In genomic region chr1:27572679-27573426, GRCh38 we compare ENCODE assay signal across 11 cellular contexts. TPM values are rescaled to one million over a fixed set of nuclear protein-coding genes. Genes with fewer than 3 reads are reported as not detected.
DNase-seq lines count a peak whose midpoint lies in the region; ATAC-seq and TF ChIP-seq lines count a peak whose summit lies in the region.
"Had no signal": no experiment of that assay in that cellular context is flagged by ENCODE, and none has a peak within 500 bp of the region (broad histone marks: within the 10 kb centered on the region; RNA-seq: fewer than 3 reads in every experiment).

No MANE protein-coding gene starts in this region.

- CTCF ChIA-PET in WTC11 (lab: Charles Lee) = interaction anchor here (0.9 to 16.0 kb wide), 11 partner anchors 8 to 206 kb away, joined by 3 to 489 read pairs (median 22); partner anchors contain the start of genes AHDC1 and MAP3K6
- CTCF ChIA-PET in CD4-positive, alpha-beta T cell (lab: Charles Lee) = interaction anchor here (0.6 to 6.3 kb wide), 4 partner anchors 16 to 276 kb away, joined by 3 to 56 read pairs (median 4); partner anchors contain the start of gene AHDC1

- no peak overlapping the region for H2AFZ ChIP-seq in DND-41 (ENCODE audit: low read depth, low read length)
- H2AFZ ChIP-seq in hepatocyte = no peak overlapping the region

- ATAC-seq in DND-41 (ENCODE audit: insufficient read depth, low read depth) (no peak), WTC11 (no peak)
- no peak for ATAC-seq in CD4-positive, alpha-beta T cell (ENCODE audit: poor library complexity)

- TF ChIP-seq POLR2A in sigmoid colon (IDR thresholded peaks at IDR 0.05) = no peak

- POLR2A ChIA-PET in WTC11 (lab: Charles Lee) = interaction anchor here (0.6 to 4.0 kb wide), 5 partner anchors 16 to 141 kb away, joined by 3 to 33 read pairs (median 6); partner anchors contain the start of gene AHDC1
- POLR2A ChIA-PET in CD4-positive, alpha-beta T cell (lab: Charles Lee) = no interaction called here

- H3K4me1 ChIP-seq in DND-41 (ENCODE audit: insufficient read depth, low read length) = peaks cover 3% of the 10 kb centered on the region; the same call in 1 of the 2 replicates
- H3K4me1 ChIP-seq in hepatocyte (ENCODE audit: insufficient read depth) = peaks cover 91% of the 10 kb centered on the region
- peaks cover 0 to 98% (median 95%) of the 10 kb centered on the region in 4 donors for H3K4me1 ChIP-seq in sigmoid colon

- H3K4me1 Mint-ChIP-seq in WTC11 = peaks cover 75% of the 10 kb centered on the region
- peaks cover 56% of the 10 kb centered on the region for H3K4me1 Mint-ChIP-seq in CD4-positive, alpha-beta T cell (ENCODE audit: low read depth)

- no peaks in the 10 kb centered on the region for H3K27me3 Mint-ChIP-seq in WTC11 (ENCODE audit: low read depth)
- H3K27me3 Mint-ChIP-seq in CD4-positive, alpha-beta T cell = peaks cover 5% of the 10 kb centered on the region
- H3K27me3 Mint-ChIP-seq: activated naive CD8-positive, alpha-beta T cell; memory B cell had no signal

- TF ChIP-seq CTCF in DND-41 (IDR thresholded peaks at IDR 0.05; ENCODE audit: borderline replicate concordance, extremely low read depth, low read length, poor library complexity, severe bottlenecking) (no peak), WTC11 (IDR thresholded peaks at IDR 0.05) (no peak), hepatocyte (IDR thresholded peaks at IDR 0.05; ENCODE audit: poor library complexity) (no peak), sigmoid colon (IDR thresholded peaks at IDR 0.05) (no peak)
- TF ChIP-seq CTCF in CD4-positive, alpha-beta T cell (IDR thresholded peaks at IDR 0.05) = no peak

- no peaks in the 10 kb centered on the region for H3K9me3 ChIP-seq in DND-41 (ENCODE audit: insufficient read depth, low read length, severe bottlenecking)
- no peaks in the 10 kb centered on the region for H3K9me3 ChIP-seq in hepatocyte (ENCODE audit: low read depth)
- no peaks in the 10 kb centered on the region for H3K9me3 ChIP-seq in sigmoid colon
- H3K9me3 ChIP-seq in CD4-positive, alpha-beta T cell (ENCODE audit: control insufficient read depth, low read length) = no peaks in the 10 kb centered on the region

- TF ChIP-seq EP300 in sigmoid colon (IDR thresholded peaks at IDR 0.05) = no peak

- H3K27ac ChIP-seq in DND-41 (ENCODE audit: low read length) = peak overlapping the region; percentile 48
- peak overlapping the region; percentile 78 for H3K27ac ChIP-seq in hepatocyte
- H3K27ac ChIP-seq in sigmoid colon = peak overlapping the region; percentile 96 to 98 (median 97)
- no peak overlapping the region for H3K27ac ChIP-seq in CD4-positive, alpha-beta T cell (ENCODE audit: low read depth, low read length)
- H3K27ac ChIP-seq: KMS-11 had no signal

- H3K79me2 ChIP-seq in DND-41 (ENCODE audit: insufficient read depth, low read length) (peaks cover 93% of the 10 kb centered on the region), hepatocyte (peaks cover 83% of the 10 kb centered on the region)

- H3K27me3 ChIP-seq in DND-41 (ENCODE audit: insufficient read depth, low read length, poor library complexity) (no peaks in the 10 kb centered on the region), hepatocyte (no peaks in the 10 kb centered on the region), sigmoid colon (no peaks in the 10 kb centered on the region)
- H3K27me3 ChIP-seq in CD4-positive, alpha-beta T cell (ENCODE audit: control insufficient read depth, insufficient read depth, low read length) = no peaks in the 10 kb centered on the region

- intact Hi-C loops in sigmoid colon (cut with DNase I) = loop anchor here (5.0 kb wide), 1 partner anchor 46 kb away; no protein-coding TSS in a partner anchor
- intact Hi-C loops in CD4-positive, alpha-beta T cell (cut with DNase I, micrococcal nuclease) = no loop called here

- H3K4me3 ChIP-seq in DND-41 (ENCODE audit: low read depth in 1 of 2, low read length in 2 of 2) (no peak overlapping the region), hepatocyte (no peak overlapping the region), sigmoid colon (no peak overlapping the region)

- peak overlapping the region; percentile 34 for H3K4me3 Mint-ChIP-seq in WTC11
- H3K4me3 Mint-ChIP-seq in CD4-positive, alpha-beta T cell = no peak overlapping the region

- no peaks in the 10 kb centered on the region for H3K9me3 Mint-ChIP-seq in WTC11
- H3K9me3 Mint-ChIP-seq in CD4-positive, alpha-beta T cell = no peaks in the 10 kb centered on the region
- H3K9me3 Mint-ChIP-seq: memory B cell had no signal

- H3K27ac Mint-ChIP-seq in WTC11 = peak overlapping the region; percentile 97
- no peak overlapping the region for H3K27ac Mint-ChIP-seq in CD4-positive, alpha-beta T cell

- no peak for DNase-seq in DND-41
- DNase-seq in WTC11 (ENCODE audit: low spot score) = no peak
- DNase-seq in hepatocyte (ENCODE audit: low spot score) = peak; percentile 23
- peak; percentile 75 for DNase-seq in sigmoid colon
- DNase-seq in CD4-positive, alpha-beta T cell = no peak
- DNase-seq in hippocampal formation (lab: John Stamatoyannopoulos, UW) = no peak
- no peak for DNase-seq in medulla oblongata (ENCODE audit: extremely low spot score)
- DNase-seq in H4 (ENCODE audit: low spot score) = no peak

- no peaks in the 10 kb centered on the region for H3K9me2 ChIP-seq in hepatocyte (replicated peaks; ENCODE audit: insufficient read depth)

- 52% methylated on average over 14 of the region's 14 CpGs for WGBS in hepatocyte (ENCODE audit: low lambda C conversion rate, missing lambda C conversion rate)
- WGBS in sigmoid colon, 2 donors = 80 to 93% methylated on average over 14 of the region's 14 CpGs

- peaks cover 89% of the 10 kb centered on the region for H4K20me1 ChIP-seq in DND-41 (ENCODE audit: insufficient read depth, low read length)
- peaks cover 81% of the 10 kb centered on the region for H4K20me1 ChIP-seq in hepatocyte (ENCODE audit: insufficient read depth, poor library complexity, severe bottlenecking)

- H3K9ac ChIP-seq in DND-41 (ENCODE audit: low read depth, low read length) = no peak overlapping the region
- H3K9ac ChIP-seq: KMS-11 had no signal

- H3K36me3 ChIP-seq in DND-41 (ENCODE audit: insufficient read depth, low read length) (peaks cover 9% of the 10 kb centered on the region), hepatocyte (replicated peaks; ENCODE audit: insufficient read depth, low read depth) (no peaks in the 10 kb centered on the region), sigmoid colon (no peaks in the 10 kb centered on the region)

- H3K36me3 Mint-ChIP-seq in WTC11 = no peaks in the 10 kb centered on the region
- H3K36me3 Mint-ChIP-seq in CD4-positive, alpha-beta T cell (ENCODE audit: low read depth) = no peaks in the 10 kb centered on the region
- H3K36me3 Mint-ChIP-seq: activated naive CD8-positive, alpha-beta T cell; memory B cell had no signal

- no peak overlapping the region for H3K4me2 ChIP-seq in DND-41 (ENCODE audit: insufficient read depth, low read length)
- H3K4me2 ChIP-seq in hepatocyte = peak overlapping the region; percentile 69
- H3K4me2 ChIP-seq: KMS-11 had no signal

TF ChIP-seq in WTC11, 78 proteins besides CTCF, POLR2A, EP300 and RAD21:
- TF ChIP-seq TCF7 (CRISPR knock-in tag; IDR thresholded peaks at IDR 0.05; ENCODE audit: low read depth) = no peak
- no peak for TF ChIP-seq HMGA2 (CRISPR knock-in tag; IDR thresholded peaks at IDR 0.05)
- no peak for TF ChIP-seq SMAD4 (CRISPR knock-in tag; IDR thresholded peaks at IDR 0.05)
- TF ChIP-seq ZNF416 (CRISPR knock-in tag; IDR thresholded peaks at IDR 0.05) = no peak

RNA-seq across cellular contexts. Expression of gene AHDC1, which starts 31.1 kb away (rescaled TPM):
- total RNA-seq in WTC11 (2021) = 31.6 to 49.0 TPM (median 32.6 TPM) in 3 replicates
- total RNA-seq in hepatocyte = 6.7 and 13.3 TPM in 2 replicates
- 12.2 and 14.4 TPM in 2 replicates for polyA plus RNA-seq in hepatocyte
- total RNA-seq in sigmoid colon = 10 to 100 TPM; 10.9 to 34.1 (median 14.3) TPM
- polyA plus RNA-seq in sigmoid colon = 10 to 100 TPM in 1 of 3 donors, 1 to 10 TPM in 2; 1.8 to 17.4 (median 2.1) TPM
- 10 to 100 TPM; 20.8 to 22.9 TPM for total RNA-seq in CD4-positive, alpha-beta T cell
- total RNA-seq in H4 (2014; rRNA removed; shearing (Covaris generic)) = 2.0 and 3.6 TPM in 2 replicates

Comparison
In these comparisons a context has a peak if more than half of its experiments do, and no peak if none do; other contexts are left out.
1. DNase-seq: peak in hepatocyte (single experiment) and sigmoid colon (single experiment); none in DND-41 (single experiment), WTC11 (single experiment), CD4-positive, alpha-beta T cell (0 of 10), hippocampal formation (0 of 2), medulla oblongata (single experiment) and H4 (single experiment).